Comparison of ENCODE assay signal across 1 cellular context in the genomic region with DNA sequence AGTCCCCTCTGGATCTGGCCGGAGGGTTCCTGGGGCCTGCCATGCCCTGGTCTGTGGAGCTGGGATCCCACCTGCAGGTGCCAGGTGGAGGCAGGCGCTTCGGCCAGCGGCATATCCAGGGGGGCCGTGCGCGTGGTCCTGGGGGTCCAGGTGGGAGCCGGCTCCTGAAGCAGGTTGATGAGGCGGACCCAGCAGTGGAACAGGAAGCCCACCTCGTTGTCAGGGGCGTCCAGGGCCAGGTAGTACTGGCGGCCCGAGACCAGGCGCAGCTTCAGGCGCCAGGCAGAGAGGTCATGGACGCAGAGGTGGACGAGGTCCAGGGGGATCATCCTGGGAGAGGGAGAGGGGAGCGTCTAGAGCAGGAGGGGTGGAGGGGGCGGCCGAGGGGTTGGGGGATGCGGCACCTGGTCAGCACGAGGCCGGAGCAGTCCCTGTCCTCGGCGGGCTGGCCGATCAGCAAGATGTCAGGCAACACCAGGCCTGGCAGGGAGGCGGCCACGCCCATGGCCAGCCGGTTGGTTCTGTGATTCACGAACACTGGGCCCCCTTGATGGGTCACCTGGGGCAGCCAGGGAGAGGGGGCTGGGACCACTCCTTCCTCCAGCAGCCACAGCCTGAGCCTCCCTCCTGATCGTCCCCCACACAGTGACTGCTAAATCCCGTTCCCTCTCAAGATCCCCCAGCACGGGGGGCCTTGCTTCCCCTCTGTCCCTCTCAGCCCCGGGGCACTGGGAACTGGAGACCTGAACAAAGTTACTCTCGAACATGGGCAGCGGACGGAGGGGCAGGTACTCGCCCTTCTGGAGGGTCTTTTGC.
TF ChIP-seq lines count a peak whose summit lies in the region.

No MANE protein-coding gene starts in this region.

TF ChIP-seq in HepG2, 621 proteins besides CTCF, POLR2A, EP300 and RAD21:
- TF ChIP-seq SNAI1 (CRISPR knock-in tag; IDR thresholded peaks at IDR 0.05; ENCODE audit: borderline replicate concordance): no peak
- no peak for TF ChIP-seq ZNF24 (IDR thresholded peaks at IDR 0.05)
- TF ChIP-seq ZNF225 (CRISPR knock-in tag; IDR thresholded peaks at IDR 0.05): no peak
- no peak for TF ChIP-seq NCOA5 (CRISPR knock-in tag; IDR thresholded peaks at IDR 0.05)
- TF ChIP-seq, protein P1, sequence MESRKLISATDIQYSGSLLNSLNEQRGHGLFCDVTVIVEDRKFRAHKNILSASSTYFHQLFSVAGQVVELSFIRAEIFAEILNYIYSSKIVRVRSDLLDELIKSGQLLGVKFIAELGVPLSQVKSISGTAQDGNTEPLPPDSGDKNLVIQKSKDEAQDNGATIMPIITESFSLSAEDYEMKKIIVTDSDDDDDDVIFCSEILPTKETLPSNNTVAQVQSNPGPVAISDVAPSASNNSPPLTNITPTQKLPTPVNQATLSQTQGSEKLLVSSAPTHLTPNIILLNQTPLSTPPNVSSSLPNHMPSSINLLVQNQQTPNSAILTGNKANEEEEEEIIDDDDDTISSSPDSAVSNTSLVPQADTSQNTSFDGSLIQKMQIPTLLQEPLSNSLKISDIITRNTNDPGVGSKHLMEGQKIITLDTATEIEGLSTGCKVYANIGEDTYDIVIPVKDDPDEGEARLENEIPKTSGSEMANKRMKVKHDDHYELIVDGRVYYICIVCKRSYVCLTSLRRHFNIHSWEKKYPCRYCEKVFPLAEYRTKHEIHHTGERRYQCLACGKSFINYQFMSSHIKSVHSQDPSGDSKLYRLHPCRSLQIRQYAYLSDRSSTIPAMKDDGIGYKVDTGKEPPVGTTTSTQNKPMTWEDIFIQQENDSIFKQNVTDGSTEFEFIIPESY (CRISPR knock-in tag; IDR thresholded peaks at IDR 0.05): peak; percentile 6; the same call in 1 of the 2 replicates
- no peak for TF ChIP-seq TCF7L2 (IDR thresholded peaks at IDR 0.05; ENCODE audit: low read depth, low read length)
- TF ChIP-seq ZZZ3 (CRISPR knock-in tag; IDR thresholded peaks at IDR 0.05; ENCODE audit: borderline replicate concordance): no peak
- TF ChIP-seq, protein P2, sequence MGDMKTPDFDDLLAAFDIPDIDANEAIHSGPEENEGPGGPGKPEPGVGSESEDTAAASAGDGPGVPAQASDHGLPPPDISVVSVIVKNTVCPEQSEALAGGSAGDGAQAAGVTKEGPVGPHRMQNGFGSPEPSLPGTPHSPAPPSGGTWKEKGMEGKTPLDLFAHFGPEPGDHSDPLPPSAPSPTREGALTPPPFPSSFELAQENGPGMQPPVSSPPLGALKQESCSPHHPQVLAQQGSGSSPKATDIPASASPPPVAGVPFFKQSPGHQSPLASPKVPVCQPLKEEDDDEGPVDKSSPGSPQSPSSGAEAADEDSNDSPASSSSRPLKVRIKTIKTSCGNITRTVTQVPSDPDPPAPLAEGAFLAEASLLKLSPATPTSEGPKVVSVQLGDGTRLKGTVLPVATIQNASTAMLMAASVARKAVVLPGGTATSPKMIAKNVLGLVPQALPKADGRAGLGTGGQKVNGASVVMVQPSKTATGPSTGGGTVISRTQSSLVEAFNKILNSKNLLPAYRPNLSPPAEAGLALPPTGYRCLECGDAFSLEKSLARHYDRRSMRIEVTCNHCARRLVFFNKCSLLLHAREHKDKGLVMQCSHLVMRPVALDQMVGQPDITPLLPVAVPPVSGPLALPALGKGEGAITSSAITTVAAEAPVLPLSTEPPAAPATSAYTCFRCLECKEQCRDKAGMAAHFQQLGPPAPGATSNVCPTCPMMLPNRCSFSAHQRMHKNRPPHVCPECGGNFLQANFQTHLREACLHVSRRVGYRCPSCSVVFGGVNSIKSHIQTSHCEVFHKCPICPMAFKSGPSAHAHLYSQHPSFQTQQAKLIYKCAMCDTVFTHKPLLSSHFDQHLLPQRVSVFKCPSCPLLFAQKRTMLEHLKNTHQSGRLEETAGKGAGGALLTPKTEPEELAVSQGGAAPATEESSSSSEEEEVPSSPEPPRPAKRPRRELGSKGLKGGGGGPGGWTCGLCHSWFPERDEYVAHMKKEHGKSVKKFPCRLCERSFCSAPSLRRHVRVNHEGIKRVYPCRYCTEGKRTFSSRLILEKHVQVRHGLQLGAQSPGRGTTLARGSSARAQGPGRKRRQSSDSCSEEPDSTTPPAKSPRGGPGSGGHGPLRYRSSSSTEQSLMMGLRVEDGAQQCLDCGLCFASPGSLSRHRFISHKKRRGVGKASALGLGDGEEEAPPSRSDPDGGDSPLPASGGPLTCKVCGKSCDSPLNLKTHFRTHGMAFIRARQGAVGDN (CRISPR knock-in tag; IDR thresholded peaks at IDR 0.05): 0 out of 2 replicates have a peak, but pooled peaks have one; percentile 11
